Comparison of ENCODE assay signal across 17 cellular contexts in genomic region chr2:197455428-197455827, GRCh38. TPM values are rescaled to one million over a fixed set of nuclear protein-coding genes. Genes with fewer than 3 reads are reported as not detected.
DNase-seq lines count a peak whose midpoint lies in the region; ATAC-seq and TF ChIP-seq lines count a peak whose summit lies in the region.
"Had no signal": no experiment of that assay in that cellular context is flagged by ENCODE, and none has a peak within 500 bp of the region (broad histone marks: within the 10 kb centered on the region; RNA-seq: fewer than 3 reads in every experiment).

No MANE protein-coding gene starts in this region.

- no peak for TF ChIP-seq CTCF in OCI-LY7 (conservative IDR thresholded peaks at IDR 0.05; ENCODE audit: low read length)
- TF ChIP-seq CTCF in progenitor cell of endocrine pancreas (IDR thresholded peaks at IDR 0.05; ENCODE audit: unreplicated experiment), result no peak

- H3K79me2 ChIP-seq in OCI-LY7 (ENCODE audit: insufficient read depth, low read depth, low read length), result peaks cover 47% of the 10 kb centered on the region

- H3K36me3 ChIP-seq in OCI-LY7 (ENCODE audit: insufficient read depth, low read length), result peaks cover 19% of the 10 kb centered on the region

- no peaks in the 10 kb centered on the region for H3K9me2 ChIP-seq in OCI-LY7 (ENCODE audit: insufficient read depth, low read length)

- POLR2A ChIA-PET in OCI-LY7 (lab: Charles Lee), result interaction anchor here (0.6 to 1.0 kb wide), 2 partner anchors 18 to 44 kb away, joined by 3 read pairs; partner anchors contain the start of genes HSPD1 and HSPE1

- no peaks in the 10 kb centered on the region for H3K9me3 Mint-ChIP-seq in activated CD4-positive, alpha-beta T cell treated with anti-CD3 and anti-CD28 coated beads, Interleukin-2, amount 10 ng/mL, durations not matched to agents 24 days and 14 days
- H3K9me3 Mint-ChIP-seq in effector memory CD8-positive, alpha-beta T cell, result no peaks in the 10 kb centered on the region
- no peaks in the 10 kb centered on the region for H3K9me3 Mint-ChIP-seq in progenitor cell of endocrine pancreas (ENCODE audit: low read depth)
- H3K9me3 Mint-ChIP-seq: nephron progenitor cell; T-helper 1 cell treated with Interleukin-12 subunit alpha and Interleukin-12 subunit beta and Interleukin-4 antibody, amounts not matched to agents 30 μg/mL and 1 μg/mL, for 36 hours had no signal

- H3K36me3 Mint-ChIP-seq in activated CD4-positive, alpha-beta T cell treated with anti-CD3 and anti-CD28 coated beads, Interleukin-2, amount 10 ng/mL, durations not matched to agents 24 days and 14 days (ENCODE audit: low read depth), result peaks cover 13% of the 10 kb centered on the region
- peaks cover 49% of the 10 kb centered on the region for H3K36me3 Mint-ChIP-seq in effector memory CD8-positive, alpha-beta T cell (ENCODE audit: insufficient read depth)
- peaks cover 1% of the 10 kb centered on the region for H3K36me3 Mint-ChIP-seq in progenitor cell of endocrine pancreas (ENCODE audit: insufficient read depth)

- H2AFZ ChIP-seq in OCI-LY7 (ENCODE audit: low read length), result no peak overlapping the region

- no peaks in the 10 kb centered on the region for H3K9me3 ChIP-seq in OCI-LY7 (ENCODE audit: low read length)
- H3K9me3 ChIP-seq: Peyer's patch, spleen, tibial artery had no signal

- no peaks in the 10 kb centered on the region for H3K27me3 Mint-ChIP-seq in activated CD4-positive, alpha-beta T cell treated with anti-CD3 and anti-CD28 coated beads, Interleukin-2, amount 10 ng/mL, durations not matched to agents 24 days and 14 days
- H3K27me3 Mint-ChIP-seq in effector memory CD8-positive, alpha-beta T cell, result no peaks in the 10 kb centered on the region
- no peaks in the 10 kb centered on the region for H3K27me3 Mint-ChIP-seq in progenitor cell of endocrine pancreas

- BruUV-seq in OCI-LY7 (replicated peaks; lab: Mats Ljungman, UMichigan), result no TSS peak

- H3K27ac Mint-ChIP-seq in activated CD4-positive, alpha-beta T cell treated with anti-CD3 and anti-CD28 coated beads, Interleukin-2, amount 10 ng/mL, durations not matched to agents 24 days and 14 days, result no peak overlapping the region
- peak overlapping the region; percentile 62 to 68 for H3K27ac Mint-ChIP-seq in effector memory CD8-positive, alpha-beta T cell
- no peak overlapping the region for H3K27ac Mint-ChIP-seq in progenitor cell of endocrine pancreas

- H3K4me3 Mint-ChIP-seq in activated CD4-positive, alpha-beta T cell treated with anti-CD3 and anti-CD28 coated beads, Interleukin-2, amount 10 ng/mL, durations not matched to agents 24 days and 14 days, result peak overlapping the region; percentile 28
- peak overlapping the region in 1 of 2 donors; percentile 99 for H3K4me3 Mint-ChIP-seq in effector memory CD8-positive, alpha-beta T cell
- H3K4me3 Mint-ChIP-seq in progenitor cell of endocrine pancreas (ENCODE audit: low read depth), result peak overlapping the region; percentile 17

- peaks cover 17% of the 10 kb centered on the region for H3K4me1 ChIP-seq in OCI-LY7 (ENCODE audit: insufficient read depth, low read length, poor library complexity, severe bottlenecking)

- peaks cover 32% of the 10 kb centered on the region for H3K4me1 Mint-ChIP-seq in activated CD4-positive, alpha-beta T cell treated with anti-CD3 and anti-CD28 coated beads, Interleukin-2, amount 10 ng/mL, durations not matched to agents 24 days and 14 days
- peaks cover 36 to 69% of the 10 kb centered on the region in 2 donors for H3K4me1 Mint-ChIP-seq in effector memory CD8-positive, alpha-beta T cell (ENCODE audit: low read depth in 2 of 2)
- H3K4me1 Mint-ChIP-seq in progenitor cell of endocrine pancreas (ENCODE audit: low read depth), result peaks cover 15% of the 10 kb centered on the region

- intact Hi-C loops in activated CD4-positive, alpha-beta T cell treated with anti-CD3 and anti-CD28 coated beads, Interleukin-2, amount 10 ng/mL, durations not matched to agents 24 days and 14 days (cut with micrococcal nuclease), result no loop called here
- intact Hi-C loops in OCI-LY7 (cut with micrococcal nuclease; ENCODE audit: unreplicated experiment), result no loop called here

- peak overlapping the region; percentile 70; the same call in 1 of the 2 replicates for H3K4me2 ChIP-seq in OCI-LY7 (ENCODE audit: low read length)

- DNase-seq in activated CD4-positive, alpha-beta T cell treated with anti-CD3 and anti-CD28 coated beads, Interleukin-2, amount 10 ng/mL, durations not matched to agents 24 days and 14 days, result no peak
- DNase-seq in activated CD4-positive, alpha-beta T cell treated with anti-CD3 and anti-CD28 coated beads for 48 hours, result no peak
- DNase-seq in OCI-LY7 (ENCODE audit: low spot score), result no peak
- DNase-seq in effector memory CD8-positive, alpha-beta T cell, result no peak
- no peak for DNase-seq in progenitor cell of endocrine pancreas (ENCODE audit: low spot score, unreplicated experiment)
- no peak for DNase-seq in DMS53 treated with DMSO at 0.1 percent for 48 hours (lab: John Stamatoyannopoulos, UW; ENCODE audit: unreplicated experiment)
- DNase-seq in stimulated activated CD4-positive, alpha-beta T cell treated with anti-CD3 and anti-CD28 coated beads, Interleukin-4, amount 100 ng/mL, for 4 hours, result no peak
- DNase-seq: aorta; effector memory CD4-positive, alpha-beta T cell; kidney glomerular epithelial cell; NCI-H226; nephron progenitor cell; Peyer's patch; spleen; tibial artery had no signal

- H3K4me3 ChIP-seq in OCI-LY7 (ENCODE audit: low read depth, low read length, poor library complexity, severe bottlenecking), result no peak overlapping the region

- H3K27ac ChIP-seq in OCI-LY7 (ENCODE audit: low read depth, low read length, poor library complexity, severe bottlenecking), result no peak overlapping the region
- H3K27ac ChIP-seq: Peyer's patch had no signal

- CTCF ChIA-PET in OCI-LY7 (lab: Charles Lee; ENCODE audit: unreplicated experiment), result no interaction called here

- H4K20me1 ChIP-seq in OCI-LY7 (ENCODE audit: insufficient read depth, low read length), result no peaks in the 10 kb centered on the region

- no peak for ATAC-seq in effector memory CD8-positive, alpha-beta T cell (replicated peaks)
- ATAC-seq in GM18868 (IDR thresholded peaks at IDR 0.05; ENCODE audit: unreplicated experiment), result no peak

RNA-seq across cellular contexts. Expression of gene COQ10B, which starts 2.1 kb away (rescaled TPM):
- 20.1 TPM in 2 replicates for total RNA-seq in activated CD4-positive, alpha-beta T cell treated with anti-CD3 and anti-CD28 coated beads, Interleukin-2, amount 10 ng/mL, durations not matched to agents 24 days and 14 days
- 4.5 and 5.0 TPM in 2 replicates for total RNA-seq in OCI-LY7 (2014; rRNA removed; shearing (Covaris generic))
- total RNA-seq in OCI-LY7 (2022), result 12.2 and 13.5 TPM in 2 replicates
- 11.0 and 11.8 TPM in 2 replicates for total RNA-seq in progenitor cell of endocrine pancreas

RNA-seq across cellular contexts. Expression of gene SF3B1, which starts 20.6 kb away (rescaled TPM):
- total RNA-seq in activated CD4-positive, alpha-beta T cell treated with anti-CD3 and anti-CD28 coated beads, Interleukin-2, amount 10 ng/mL, durations not matched to agents 24 days and 14 days, result 259 and 278 TPM in 2 replicates
- 162 and 198 TPM in 2 replicates for total RNA-seq in OCI-LY7 (2014; rRNA removed; shearing (Covaris generic))
- total RNA-seq in OCI-LY7 (2022) (268 and 298 TPM in 2 replicates), progenitor cell of endocrine pancreas (348 and 370 TPM in 2 replicates)

RNA-seq across cellular contexts. Expression of gene HSPD1, which starts 44.2 kb away (rescaled TPM):
- total RNA-seq in activated CD4-positive, alpha-beta T cell treated with anti-CD3 and anti-CD28 coated beads, Interleukin-2, amount 10 ng/mL, durations not matched to agents 24 days and 14 days, result 984 and 999 TPM in 2 replicates
- 370 and 405 TPM in 2 replicates for total RNA-seq in OCI-LY7 (2014; rRNA removed; shearing (Covaris generic))
- total RNA-seq in OCI-LY7 (2022) (599 and 702 TPM in 2 replicates), progenitor cell of endocrine pancreas (403 and 409 TPM in 2 replicates)

RNA-seq across cellular contexts. Expression of gene HSPE1, which starts 44.8 kb away (rescaled TPM):
- 409 and 411 TPM in 2 replicates for total RNA-seq in activated CD4-positive, alpha-beta T cell treated with anti-CD3 and anti-CD28 coated beads, Interleukin-2, amount 10 ng/mL, durations not matched to agents 24 days and 14 days
- total RNA-seq in OCI-LY7 (2014; rRNA removed; shearing (Covaris generic)), result 189 and 314 TPM in 2 replicates
- total RNA-seq in OCI-LY7 (2022) (219 and 259 TPM in 2 replicates), progenitor cell of endocrine pancreas (180 and 185 TPM in 2 replicates)

Comparison
In these comparisons a context has a peak if more than half of its experiments do, and no peak if none do; other contexts are left out.
1. H3K27ac Mint-ChIP-seq: peak in effector memory CD8-positive, alpha-beta T cell (2 of 2); none in activated CD4-positive, alpha-beta T cell treated with anti-CD3 and anti-CD28 coated beads, Interleukin-2, amount 10 ng/mL, durations not matched to agents 24 days and 14 days (single experiment) and progenitor cell of endocrine pancreas (single experiment).